ENCODE assay signal across 1 cellular context in genomic region chr7:117869374-117869773, GRCh38.
TF ChIP-seq lines count a peak whose summit lies in the region.

No MANE protein-coding gene starts in this region.

TF ChIP-seq in neural cell, 6 proteins besides CTCF, POLR2A, EP300 and RAD21 (continued from another document):
- TF ChIP-seq, protein P1, sequence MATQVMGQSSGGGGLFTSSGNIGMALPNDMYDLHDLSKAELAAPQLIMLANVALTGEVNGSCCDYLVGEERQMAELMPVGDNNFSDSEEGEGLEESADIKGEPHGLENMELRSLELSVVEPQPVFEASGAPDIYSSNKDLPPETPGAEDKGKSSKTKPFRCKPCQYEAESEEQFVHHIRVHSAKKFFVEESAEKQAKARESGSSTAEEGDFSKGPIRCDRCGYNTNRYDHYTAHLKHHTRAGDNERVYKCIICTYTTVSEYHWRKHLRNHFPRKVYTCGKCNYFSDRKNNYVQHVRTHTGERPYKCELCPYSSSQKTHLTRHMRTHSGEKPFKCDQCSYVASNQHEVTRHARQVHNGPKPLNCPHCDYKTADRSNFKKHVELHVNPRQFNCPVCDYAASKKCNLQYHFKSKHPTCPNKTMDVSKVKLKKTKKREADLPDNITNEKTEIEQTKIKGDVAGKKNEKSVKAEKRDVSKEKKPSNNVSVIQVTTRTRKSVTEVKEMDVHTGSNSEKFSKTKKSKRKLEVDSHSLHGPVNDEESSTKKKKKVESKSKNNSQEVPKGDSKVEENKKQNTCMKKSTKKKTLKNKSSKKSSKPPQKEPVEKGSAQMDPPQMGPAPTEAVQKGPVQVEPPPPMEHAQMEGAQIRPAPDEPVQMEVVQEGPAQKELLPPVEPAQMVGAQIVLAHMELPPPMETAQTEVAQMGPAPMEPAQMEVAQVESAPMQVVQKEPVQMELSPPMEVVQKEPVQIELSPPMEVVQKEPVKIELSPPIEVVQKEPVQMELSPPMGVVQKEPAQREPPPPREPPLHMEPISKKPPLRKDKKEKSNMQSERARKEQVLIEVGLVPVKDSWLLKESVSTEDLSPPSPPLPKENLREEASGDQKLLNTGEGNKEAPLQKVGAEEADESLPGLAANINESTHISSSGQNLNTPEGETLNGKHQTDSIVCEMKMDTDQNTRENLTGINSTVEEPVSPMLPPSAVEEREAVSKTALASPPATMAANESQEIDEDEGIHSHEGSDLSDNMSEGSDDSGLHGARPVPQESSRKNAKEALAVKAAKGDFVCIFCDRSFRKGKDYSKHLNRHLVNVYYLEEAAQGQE (IDR thresholded peaks at IDR 0.05; ENCODE audit: borderline replicate concordance): no peak
- TF ChIP-seq TAF1 (IDR thresholded peaks at IDR 0.05; ENCODE audit: low read depth) (no peak), POLR2AphosphoS5 (IDR thresholded peaks at IDR 0.05) (no peak)
